Comparison of ENCODE assay signal across 32 cellular contexts in the genomic region with DNA sequence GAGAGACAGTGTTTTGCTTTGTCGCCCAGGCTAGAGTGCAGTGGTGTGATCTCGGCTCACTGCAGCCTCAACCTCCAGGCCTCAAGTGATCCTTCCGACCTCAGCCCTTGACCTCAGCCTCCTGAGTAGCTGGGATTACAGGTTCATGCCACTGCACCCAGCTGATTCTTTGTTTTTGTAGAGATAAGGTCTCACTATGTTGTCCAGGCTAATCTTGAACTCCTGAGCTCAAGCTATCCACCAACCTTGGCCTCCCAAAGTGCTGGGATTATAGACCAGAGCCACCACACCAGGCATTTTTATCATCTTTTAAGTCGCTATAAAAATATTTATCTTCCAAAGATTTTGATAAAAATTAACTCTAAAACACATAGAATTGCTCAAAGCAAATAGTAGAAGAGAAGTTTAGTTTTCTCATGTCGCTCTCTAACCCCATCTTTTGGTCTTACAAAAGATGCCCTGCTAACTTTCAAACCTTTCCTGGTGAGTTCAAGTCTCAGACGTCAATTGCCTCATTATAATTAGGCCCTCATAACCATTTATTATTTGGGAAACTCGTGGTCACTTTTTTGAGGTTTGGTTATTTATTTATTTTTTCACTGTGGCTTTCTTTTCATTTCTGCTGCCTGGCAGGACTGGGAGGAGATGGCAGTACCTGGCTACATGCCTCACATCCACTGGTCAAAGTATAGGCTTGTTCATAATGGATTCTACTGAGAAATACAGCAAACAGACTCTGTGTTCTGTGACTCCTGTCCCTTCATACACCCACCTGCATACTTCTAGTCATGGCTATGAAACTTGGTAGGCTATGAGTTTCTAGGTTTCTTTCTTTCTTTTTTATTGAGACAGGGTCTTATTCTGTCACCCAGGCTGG. TPM values are rescaled to one million over a fixed set of nuclear protein-coding genes. Genes with fewer than 3 reads are reported as not detected.
"Had no signal": no experiment of that assay in that cellular context is flagged by ENCODE, and none has a peak within 500 bp of the region (broad histone marks: within the 10 kb centered on the region; RNA-seq: fewer than 3 reads in every experiment).

No MANE protein-coding gene starts in this region.

- H3K27me3 Mint-ChIP-seq: naive B cell; natural killer cell treated with Interleukin-12 subunit alpha and Interleukin-12 subunit beta and Interleukin-15 and Interleukin-18, amount 100 ng/mL, for 72 hours; stimulated activated naive CD8-positive, alpha-beta T cell treated with anti-CD3 and anti-CD28 coated beads, Interleukin-15, amount 100 ng/mL, for 72 hours had no signal

- H3K27me3 ChIP-seq: gastroesophageal sphincter, heart left ventricle, neural progenitor cell, thyroid gland, vagina had no signal

- H3K27ac ChIP-seq: epithelial cell of prostate, gastroesophageal sphincter, heart left ventricle, left ventricle myocardium inferior, lower lobe of right lung, neural progenitor cell, parathyroid adenoma, thyroid gland, vagina had no signal

- H3K36me3 ChIP-seq: gastroesophageal sphincter, heart left ventricle, left ventricle myocardium inferior, lower lobe of right lung, neural progenitor cell, thyroid gland, vagina had no signal

- H3K4me1 Mint-ChIP-seq: stimulated activated naive CD8-positive, alpha-beta T cell treated with anti-CD3 and anti-CD28 coated beads, Interleukin-15, amount 100 ng/mL, for 72 hours had no signal

- DNase-seq: cortex of kidney; effector CD4-positive, alpha-beta T cell; foreskin fibroblast; heart left ventricle; hippocampal formation; left cardiac atrium; left ventricle myocardium inferior; lower lobe of right lung; mucosa of descending colon; naive B cell; stimulated activated CD4-positive, alpha-beta T cell treated with anti-CD3 and anti-CD28 coated beads, Interleukin-12 subunit alpha, Interleukin-12 subunit beta, amount 100 ng/mL, for 4 hours; stimulated activated CD4-positive, alpha-beta T cell treated with anti-CD3 and anti-CD28 coated beads, Interleukin-1b, Interleukin-23, amount 100 ng/mL, for 48 hours; stimulated activated CD4-positive, alpha-beta T cell treated with anti-CD3 and anti-CD28 coated beads, Interleukin-4, amount 100 ng/mL, for 1 hour; stimulated activated CD8-positive, alpha-beta memory T cell treated with anti-CD3 and anti-CD28 coated beads, Interleukin-4, amount 100 ng/mL, for 48 hours; stimulated activated naive CD4-positive, alpha-beta T cell; stimulated activated naive CD8-positive, alpha-beta T cell treated with anti-CD3 and anti-CD28 coated beads, Interleukin-15, amount 100 ng/mL, for 72 hours; thyroid gland; trophoblast cell had no signal

- H3K4me1 ChIP-seq: gastroesophageal sphincter, heart left ventricle, left ventricle myocardium inferior, lower lobe of right lung, neural progenitor cell, parathyroid adenoma, thyroid gland, vagina had no signal

- H3K27ac Mint-ChIP-seq: mesothelial cell of epicardium; natural killer cell treated with Interleukin-12 subunit alpha and Interleukin-12 subunit beta and Interleukin-15 and Interleukin-18, amount 100 ng/mL, for 72 hours; neural progenitor cell; progenitor cell of endocrine pancreas; stimulated activated naive CD8-positive, alpha-beta T cell treated with anti-CD3 and anti-CD28 coated beads, Interleukin-15, amount 100 ng/mL, for 72 hours had no signal

- ATAC-seq: esophagus mucosa; gastroesophageal sphincter; heart left ventricle; left cardiac atrium; lower lobe of right lung; mucosa of descending colon; natural killer cell treated with Interleukin-12 subunit alpha and Interleukin-12 subunit beta and Interleukin-15 and Interleukin-18, amount 100 ng/mL, for 72 hours; sciatic nerve; stimulated activated naive CD8-positive, alpha-beta T cell treated with anti-CD3 and anti-CD28 coated beads, Interleukin-15, amount 100 ng/mL, for 72 hours had no signal

- H3K36me3 Mint-ChIP-seq: mesothelial cell of epicardium; naive B cell; natural killer cell treated with Interleukin-12 subunit alpha and Interleukin-12 subunit beta and Interleukin-15 and Interleukin-18, amount 100 ng/mL, for 72 hours; neural progenitor cell had no signal

- H3K9ac ChIP-seq: neural progenitor cell, parathyroid adenoma had no signal

- H3K9me3 Mint-ChIP-seq: mesothelial cell of epicardium; natural killer cell treated with Interleukin-12 subunit alpha and Interleukin-12 subunit beta and Interleukin-15 and Interleukin-18, amount 100 ng/mL, for 72 hours; neural progenitor cell; stimulated activated naive CD8-positive, alpha-beta T cell treated with anti-CD3 and anti-CD28 coated beads, Interleukin-15, amount 100 ng/mL, for 72 hours had no signal

- H3K9me3 ChIP-seq: gastroesophageal sphincter, heart left ventricle, left ventricle myocardium inferior, lower lobe of right lung, mucosa of descending colon, thyroid gland, vagina had no signal

- H3K4me3 ChIP-seq: gastroesophageal sphincter, heart left ventricle, left ventricle myocardium inferior, lower lobe of right lung, mucosa of descending colon, neural progenitor cell, smooth muscle cell, thyroid gland, vagina had no signal

- H3K4me3 Mint-ChIP-seq: mesothelial cell of epicardium; naive B cell; natural killer cell treated with Interleukin-12 subunit alpha and Interleukin-12 subunit beta and Interleukin-15 and Interleukin-18, amount 100 ng/mL, for 72 hours; neural progenitor cell; stimulated activated naive CD8-positive, alpha-beta T cell treated with anti-CD3 and anti-CD28 coated beads, Interleukin-15, amount 100 ng/mL, for 72 hours had no signal

RNA-seq across cellular contexts. Expression of gene DPPA4, which starts 48.3 kb away (rescaled TPM):
- total RNA-seq: dermis microvascular lymphatic vessel endothelial cell, esophagus mucosa, gastroesophageal sphincter, heart left ventricle, kidney epithelial cell, left cardiac atrium, left ventricle myocardium inferior, lower lobe of right lung, mucosa of descending colon, osteoblast, sciatic nerve, thyroid gland, vagina had no signal
- polyA plus RNA-seq: heart left ventricle had no signal
